Comparison of ENCODE assay signal across 1 cellular context in the genomic region with DNA sequence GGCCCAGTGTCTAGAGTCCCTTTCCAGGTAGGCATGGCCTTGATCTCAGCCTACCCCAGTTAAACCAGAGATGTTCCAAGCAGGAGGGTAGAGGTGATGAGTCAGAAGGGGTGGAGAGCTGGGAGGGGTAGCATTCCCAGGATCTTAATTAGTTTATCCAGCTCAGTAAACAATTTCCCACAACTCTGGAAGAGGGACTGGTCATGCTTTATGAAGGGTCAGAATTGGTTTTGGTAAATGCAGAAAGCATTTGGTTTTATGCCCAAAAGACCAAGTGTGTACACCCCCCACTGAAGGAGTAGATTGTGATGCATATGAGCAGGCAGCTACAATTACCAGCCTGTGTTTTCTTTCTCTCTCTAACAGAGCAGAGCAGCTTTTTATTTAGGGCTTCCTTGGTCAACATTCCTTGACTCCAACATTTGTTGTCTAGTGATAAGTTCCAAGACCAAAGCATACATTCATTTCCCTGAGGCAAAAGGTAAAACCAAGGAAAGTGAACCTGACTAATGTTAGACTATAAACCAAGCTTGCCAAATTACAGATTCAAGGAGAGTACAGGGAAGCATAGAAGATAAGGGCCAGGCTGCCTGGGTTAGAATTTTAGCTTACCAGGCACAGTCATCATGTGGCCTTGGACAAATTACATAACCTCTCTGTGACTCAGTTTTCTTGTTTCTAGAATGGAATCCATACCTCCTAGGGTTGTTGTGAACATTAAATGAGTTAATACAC.
TF ChIP-seq lines count a peak whose summit lies in the region.

No MANE protein-coding gene starts in this region.

TF ChIP-seq in HepG2, 621 proteins besides CTCF, POLR2A, EP300 and RAD21:
- TF ChIP-seq FOSL2 (CRISPR knock-in tag; IDR thresholded peaks at IDR 0.05) (peak; percentile 71), ARNTL (CRISPR knock-in tag; IDR thresholded peaks at IDR 0.05) (no peak)
